33 cellular contexts compared by ENCODE assay signal in the genomic region with DNA sequence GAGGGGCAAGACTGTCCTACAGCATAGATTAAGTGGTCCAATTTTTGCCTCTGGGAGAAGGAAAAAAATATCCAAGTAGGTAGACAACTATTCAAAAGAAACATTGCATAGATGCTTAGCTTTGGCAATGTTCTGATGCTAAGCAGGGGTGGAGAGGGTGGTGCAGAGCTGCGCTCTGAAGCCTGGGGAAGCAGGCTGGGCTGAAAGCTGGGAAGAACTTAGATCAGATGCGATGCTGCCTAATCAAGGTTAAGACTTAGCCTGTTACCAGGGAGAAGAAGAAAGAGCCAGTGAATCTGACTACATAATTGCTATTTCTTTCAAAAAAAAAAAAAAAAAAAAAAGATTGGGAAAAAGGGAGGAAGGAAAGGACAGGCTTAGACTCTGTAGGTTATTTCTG.
"Had no signal": no experiment of that assay in that cellular context is flagged by ENCODE, and none has a peak within 500 bp of the region (broad histone marks: within the 10 kb centered on the region; RNA-seq: fewer than 3 reads in every experiment).

No MANE protein-coding gene starts in this region.

- H3K9me3 Mint-ChIP-seq: activated naive CD4-positive, alpha-beta T cell treated with anti-CD3 and anti-CD28 coated beads for 36 hours; activated naive CD4-positive, alpha-beta T cell treated with anti-CD3 and anti-CD28 coated beads, Interleukin-2, amount 10 ng/mL, durations not matched to agents 7 days and 5 days; activated naive CD4-positive, alpha-beta T cell treated with anti-CD3 and anti-CD28 coated beads, Interleukin-2, amount 50 U/mL, for 24 hours; activated naive CD4-positive, alpha-beta T cell treated with anti-CD3 and anti-CD28 coated beads, Interleukin-2, amount 50 U/mL, for 72 hours; activated naive CD8-positive, alpha-beta T cell treated with anti-CD3 and anti-CD28 coated beads for 36 hours; activated naive CD8-positive, alpha-beta T cell treated with anti-CD3 and anti-CD28 coated beads, Interleukin-2, amount 10 ng/mL, durations not matched to agents 7 days and 5 days; activated naive CD8-positive, alpha-beta T cell treated with anti-CD3 and anti-CD28 coated beads, Interleukin-2, amount 50 U/mL, for 24 hours; activated T-cell treated with anti-CD3 and anti-CD28 coated beads, Interleukin-2, amount 50 U/mL, for 24 hours; activated T-cell treated with anti-CD3 and anti-CD28 coated beads, Interleukin-2, amount 50 U/mL, for 4 hours; activated T-cell treated with anti-CD3 and anti-CD28 coated beads, Interleukin-2, amount 50 U/mL, for 72 hours; activated T-helper 1 cell treated with anti-CD3 and anti-CD28 coated beads, Interleukin-12 subunit alpha, Interleukin-12 subunit beta, Interleukin-2, Interleukin-4 antibody, amounts not matched to agents 30 ng/mL and 10 ng/mL and 1 ng/mL, durations not matched to agents 14 hours and 24 hours and 36 hours; activated T-helper 2 cell treated with anti-CD3 and anti-CD28 coated beads, Interferon-gamma antibody, Interleukin-2, Interleukin-4, amounts not matched to agents 10 μg/mL and 5 μg/mL and 100 μg/mL, durations not matched to agents 14 hours and 24 hours and 36 hours; brain; central memory CD8-positive, alpha-beta T cell had no signal

- H3K4me1 Mint-ChIP-seq: activated naive CD4-positive, alpha-beta T cell treated with anti-CD3 and anti-CD28 coated beads, Interleukin-2, amount 10 ng/mL, durations not matched to agents 7 days and 5 days; activated naive CD4-positive, alpha-beta T cell treated with anti-CD3 and anti-CD28 coated beads, Interleukin-2, amount 50 U/mL, for 24 hours; activated naive CD8-positive, alpha-beta T cell treated with anti-CD3 and anti-CD28 coated beads for 36 hours; activated naive CD8-positive, alpha-beta T cell treated with anti-CD3 and anti-CD28 coated beads, Interleukin-2, amount 10 ng/mL, durations not matched to agents 7 days and 5 days; activated naive CD8-positive, alpha-beta T cell treated with anti-CD3 and anti-CD28 coated beads, Interleukin-2, amount 50 U/mL, for 24 hours; central memory CD8-positive, alpha-beta T cell had no signal

- H3K27me3 Mint-ChIP-seq: brain had no signal

- H3K4me3 Mint-ChIP-seq: activated naive CD4-positive, alpha-beta T cell treated with anti-CD3 and anti-CD28 coated beads for 36 hours; activated naive CD4-positive, alpha-beta T cell treated with anti-CD3 and anti-CD28 coated beads, Interleukin-2, amount 10 ng/mL, durations not matched to agents 7 days and 5 days; activated naive CD4-positive, alpha-beta T cell treated with anti-CD3 and anti-CD28 coated beads, Interleukin-2, amount 50 U/mL, for 24 hours; activated naive CD8-positive, alpha-beta T cell; activated naive CD8-positive, alpha-beta T cell treated with anti-CD3 and anti-CD28 coated beads for 36 hours; activated naive CD8-positive, alpha-beta T cell treated with anti-CD3 and anti-CD28 coated beads, Interleukin-2, amount 10 ng/mL, durations not matched to agents 7 days and 5 days; activated naive CD8-positive, alpha-beta T cell treated with anti-CD3 and anti-CD28 coated beads, Interleukin-2, amount 50 U/mL, for 24 hours; activated T-cell treated with anti-CD3 and anti-CD28 coated beads, Interleukin-2, amount 50 U/mL, for 24 hours; activated T-cell treated with anti-CD3 and anti-CD28 coated beads, Interleukin-2, amount 50 U/mL, for 4 hours; activated T-cell treated with anti-CD3 and anti-CD28 coated beads, Interleukin-2, amount 50 U/mL, for 72 hours; activated T-helper 1 cell treated with anti-CD3 and anti-CD28 coated beads, Interleukin-12 subunit alpha, Interleukin-12 subunit beta, Interleukin-2, Interleukin-4 antibody, amounts not matched to agents 30 ng/mL and 10 ng/mL and 1 ng/mL, durations not matched to agents 14 hours and 24 hours and 36 hours; central memory CD8-positive, alpha-beta T cell had no signal

- DNase-seq: activated effector memory CD4-positive, alpha-beta T cell treated with anti-CD3 and anti-CD28 coated beads, Interleukin-2, amount 50 U/mL, for 16 hours; activated effector memory CD4-positive, alpha-beta T cell treated with Interleukin-2 at 50 U/mL for 16 hours; activated gamma-delta T cell; activated gamma-delta T cell treated with Interleukin-2 at 50 U/mL for 16 hours; activated naive CD4-positive, alpha-beta T cell; activated naive CD4-positive, alpha-beta T cell treated with anti-CD3 and anti-CD28 coated beads for 36 hours; activated naive CD4-positive, alpha-beta T cell treated with anti-CD3 and anti-CD28 coated beads, Interleukin-2, amount 10 ng/mL, durations not matched to agents 7 days and 5 days; activated naive CD4-positive, alpha-beta T cell treated with anti-CD3 and anti-CD28 coated beads, Interleukin-2, amount 50 U/mL, for 16 hours; activated naive CD4-positive, alpha-beta T cell treated with Interleukin-2 at 50 U/mL for 16 hours; activated naive CD8-positive, alpha-beta T cell treated with anti-CD3 and anti-CD28 coated beads for 36 hours; activated naive CD8-positive, alpha-beta T cell treated with anti-CD3 and anti-CD28 coated beads, Interleukin-2, amount 10 ng/mL, durations not matched to agents 7 days and 5 days; activated naive CD8-positive, alpha-beta T cell treated with anti-CD3 and anti-CD28 coated beads, Interleukin-2, amount 50 U/mL, for 24 hours; activated T-cell treated with anti-CD3 and anti-CD28 coated beads, Interleukin-2, amount 50 U/mL, for 1 hour; activated T-cell treated with anti-CD3 and anti-CD28 coated beads, Interleukin-2, amount 50 U/mL, for 24 hours; activated T-cell treated with anti-CD3 and anti-CD28 coated beads, Interleukin-2, amount 50 U/mL, for 4 hours; activated T-cell treated with anti-CD3 and anti-CD28 coated beads, Interleukin-2, amount 50 U/mL, for 48 hours; activated T-cell treated with anti-CD3 and anti-CD28 coated beads, Interleukin-2, amount 50 U/mL, for 72 hours; adrenal gland; amniotic stem cell; amygdala; anterior cingulate cortex; aorta; body of pancreas; brain microvascular endothelial cell; central memory CD4-positive, alpha-beta T cell; cerebellar nuclear complex had no signal

- ATAC-seq: activated naive CD4-positive, alpha-beta T cell treated with anti-CD3 and anti-CD28 coated beads, Interleukin-2, amount 50 U/mL, for 72 hours; activated naive CD8-positive, alpha-beta T cell treated with anti-CD3 and anti-CD28 coated beads, Interleukin-2, amount 50 U/mL, for 24 hours; activated T-cell treated with anti-CD3 and anti-CD28 coated beads, Interleukin-2, amount 50 U/mL, for 4 hours; activated T-cell treated with anti-CD3 and anti-CD28 coated beads, Interleukin-2, amount 50 U/mL, for 72 hours; body of pancreas had no signal

- H3K36me3 Mint-ChIP-seq: activated naive CD4-positive, alpha-beta T cell treated with anti-CD3 and anti-CD28 coated beads, Interleukin-2, amount 10 ng/mL, durations not matched to agents 7 days and 5 days; activated naive CD4-positive, alpha-beta T cell treated with anti-CD3 and anti-CD28 coated beads, Interleukin-2, amount 50 U/mL, for 24 hours; activated naive CD4-positive, alpha-beta T cell treated with anti-CD3 and anti-CD28 coated beads, Interleukin-2, amount 50 U/mL, for 72 hours; activated naive CD8-positive, alpha-beta T cell treated with anti-CD3 and anti-CD28 coated beads for 36 hours; activated naive CD8-positive, alpha-beta T cell treated with anti-CD3 and anti-CD28 coated beads, Interleukin-2, amount 10 ng/mL, durations not matched to agents 7 days and 5 days; brain had no signal

- H3K27ac Mint-ChIP-seq: activated naive CD4-positive, alpha-beta T cell treated with anti-CD3 and anti-CD28 coated beads for 36 hours; activated naive CD4-positive, alpha-beta T cell treated with anti-CD3 and anti-CD28 coated beads, Interleukin-2, amount 10 ng/mL, durations not matched to agents 7 days and 5 days; activated naive CD4-positive, alpha-beta T cell treated with anti-CD3 and anti-CD28 coated beads, Interleukin-2, amount 50 U/mL, for 24 hours; activated naive CD4-positive, alpha-beta T cell treated with anti-CD3 and anti-CD28 coated beads, Interleukin-2, amount 50 U/mL, for 72 hours; activated naive CD8-positive, alpha-beta T cell; activated naive CD8-positive, alpha-beta T cell treated with anti-CD3 and anti-CD28 coated beads for 36 hours; activated naive CD8-positive, alpha-beta T cell treated with anti-CD3 and anti-CD28 coated beads, Interleukin-2, amount 10 ng/mL, durations not matched to agents 7 days and 5 days; activated naive CD8-positive, alpha-beta T cell treated with anti-CD3 and anti-CD28 coated beads, Interleukin-2, amount 50 U/mL, for 24 hours; activated T-cell treated with anti-CD3 and anti-CD28 coated beads, Interleukin-2, amount 50 U/mL, for 24 hours; activated T-cell treated with anti-CD3 and anti-CD28 coated beads, Interleukin-2, amount 50 U/mL, for 72 hours; activated T-helper 1 cell treated with anti-CD3 and anti-CD28 coated beads, Interleukin-12 subunit alpha, Interleukin-12 subunit beta, Interleukin-2, Interleukin-4 antibody, amounts not matched to agents 30 ng/mL and 10 ng/mL and 1 ng/mL, durations not matched to agents 14 hours and 24 hours and 36 hours; activated T-helper 2 cell treated with anti-CD3 and anti-CD28 coated beads, Interferon-gamma antibody, Interleukin-2, Interleukin-4, amounts not matched to agents 10 μg/mL and 5 μg/mL and 100 μg/mL, durations not matched to agents 14 hours and 24 hours and 36 hours had no signal
